In the genomic region with DNA sequence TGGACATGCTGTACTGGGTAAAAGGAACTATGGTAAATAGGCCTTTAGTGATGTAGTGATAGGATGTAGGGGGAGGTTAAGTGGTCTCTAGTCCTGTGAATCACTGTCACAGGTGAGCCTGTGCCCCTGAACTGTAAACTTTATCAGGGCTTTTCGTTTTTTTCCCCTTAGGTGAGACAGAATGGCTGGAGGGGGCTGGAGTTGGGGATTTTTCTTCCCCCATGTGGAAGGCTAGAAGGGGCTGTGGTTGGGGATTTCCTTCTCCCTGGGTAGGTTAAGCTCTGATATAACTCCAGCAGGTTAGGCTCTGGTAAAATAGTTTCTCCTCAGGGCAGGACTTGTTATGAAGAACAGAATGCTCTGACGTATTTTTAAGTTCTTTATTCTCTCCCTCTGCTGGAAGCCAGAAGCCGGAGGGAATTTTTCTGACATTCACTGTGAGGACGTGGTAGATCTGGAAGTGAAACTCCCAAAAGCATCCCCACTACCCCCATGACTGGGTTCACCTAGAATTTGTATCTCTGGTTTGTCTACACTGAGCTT, we compare ENCODE assay signal across 14 cellular contexts. TPM values are rescaled to one million over a fixed set of nuclear protein-coding genes. Genes with fewer than 3 reads are reported as not detected.
A peak's percentile ranks its signal among the peaks of the same experiment; 100 is the strongest.
DNase-seq lines count a peak whose midpoint lies in the region; ATAC-seq and TF ChIP-seq lines count a peak whose summit lies in the region.
"Had no signal": no experiment of that assay in that cellular context is flagged by ENCODE, and none has a peak within 500 bp of the region (broad histone marks: within the 10 kb centered on the region; RNA-seq: fewer than 3 reads in every experiment).

No MANE protein-coding gene starts in this region.

- intact Hi-C loops in MCF 10A (cut with micrococcal nuclease) (no loop called here), breast epithelium (cut with DNase I; ENCODE audit: low total_unique reads) (no loop called here)

- H3K4me1 Mint-ChIP-seq in MCF 10A (ENCODE audit: insufficient read depth, unreplicated experiment): peaks cover 3% of the 10 kb centered on the region

- H3K27ac Mint-ChIP-seq in MCF 10A (ENCODE audit: low read depth, unreplicated experiment): peak overlapping the region; percentile 43

- POLR2A ChIA-PET in MCF 10A (lab: Yijun Ruan, JAX): interaction anchor here (0.5 kb wide), 1 partner anchor 526 kb away, joined by 3 read pairs; no protein-coding TSS in a partner anchor

- H3K27me3 Mint-ChIP-seq in MCF 10A (ENCODE audit: insufficient read depth, unreplicated experiment): no peaks in the 10 kb centered on the region

- no peak for TF ChIP-seq POLR2A in breast epithelium (IDR thresholded peaks at IDR 0.05)

- BruUV-seq in MCF 10A (replicated peaks; lab: Mats Ljungman, UMichigan): no TSS peak

- H3K9me3 ChIP-seq in breast epithelium: peaks cover 0 to 7% of the 10 kb centered on the region in 2 donors

- H3K9me3 Mint-ChIP-seq in MCF 10A (ENCODE audit: unreplicated experiment): peaks cover 10% of the 10 kb centered on the region

- TF ChIP-seq CTCF in MCF 10A (IDR thresholded peaks at IDR 0.05; ENCODE audit: unreplicated experiment) (no peak), breast epithelium (IDR thresholded peaks at IDR 0.05) (no peak)

- H3K36me3 ChIP-seq in breast epithelium: peaks cover 10% of the 10 kb centered on the region

- H3K27me3 ChIP-seq in breast epithelium: no peaks in the 10 kb centered on the region

- CTCF ChIA-PET in MCF 10A (lab: Yijun Ruan, JAX): interaction anchor here (0.7 kb wide), 1 partner anchor 551 kb away, joined by 3 read pairs; no protein-coding TSS in a partner anchor

- no peak overlapping the region for H3K4me3 ChIP-seq in breast epithelium
- H3K4me3 ChIP-seq: GM23248 had no signal

- H3K27ac ChIP-seq in breast epithelium: no peak overlapping the region
- H3K27ac ChIP-seq: GM23248 had no signal

- H3K36me3 Mint-ChIP-seq in MCF 10A (ENCODE audit: insufficient read depth, unreplicated experiment): peaks cover 61% of the 10 kb centered on the region

- DNase-seq in MCF 10A (ENCODE audit: unreplicated experiment) (no peak), breast epithelium (ENCODE audit: low spot score in 2 of 2) (no peak), mesenteric fat pad (ENCODE audit: low spot score) (no peak), NCI-H187 (lab: John Stamatoyannopoulos, UW) (no peak), hippocampal formation (lab: John Stamatoyannopoulos, UW) (no peak), Kasumi-1 (lab: John Stamatoyannopoulos, UW) (no peak)
- DNase-seq: activated CD8-positive, alpha-beta memory T cell treated with anti-CD3 and anti-CD28 coated beads, Interleukin-2, amount 50 U/mL, for 48 hours; GM23248; NCI-H1694 treated with DMSO at 0.1 percent for 48 hours; posterior cingulate gyrus; stimulated activated CD4-positive, alpha-beta T cell treated with anti-CD3 and anti-CD28 coated beads, Interleukin-4, amount 100 ng/mL, for 4 hours; T-helper 9 cell had no signal

- ATAC-seq in HG02610 (IDR thresholded peaks at IDR 0.05; ENCODE audit: unreplicated experiment) (peak; percentile 83), HG03565 (IDR thresholded peaks at IDR 0.05; ENCODE audit: unreplicated experiment) (peak; percentile 38)

- H3K4me1 ChIP-seq in breast epithelium: no peaks in the 10 kb centered on the region

- no peak overlapping the region for H3K4me3 Mint-ChIP-seq in MCF 10A (ENCODE audit: unreplicated experiment)

RNA-seq across cellular contexts. Expression of a gene that starts 28.5 kb away (rescaled TPM):
- total RNA-seq in MCF 10A (2022): 22.8 and 27.2 TPM in 2 replicates
- total RNA-seq in breast epithelium: 10 to 100 TPM; 33.8 to 55.8 (median 45.1) TPM
- total RNA-seq in mesenteric fat pad: 29.6 TPM

RNA-seq across cellular contexts. Expression of a gene that starts 39.7 kb away (rescaled TPM):
- total RNA-seq in MCF 10A (2022) (50.2 and 122 TPM in 2 replicates), breast epithelium (100 to 1,000 TPM in 1 of 3 donors, 10 to 100 TPM in 2; 80.3 to 333 (median 94.5) TPM), mesenteric fat pad (126 TPM)
